ENCODE assay signal across 16 cellular contexts in the genomic region with DNA sequence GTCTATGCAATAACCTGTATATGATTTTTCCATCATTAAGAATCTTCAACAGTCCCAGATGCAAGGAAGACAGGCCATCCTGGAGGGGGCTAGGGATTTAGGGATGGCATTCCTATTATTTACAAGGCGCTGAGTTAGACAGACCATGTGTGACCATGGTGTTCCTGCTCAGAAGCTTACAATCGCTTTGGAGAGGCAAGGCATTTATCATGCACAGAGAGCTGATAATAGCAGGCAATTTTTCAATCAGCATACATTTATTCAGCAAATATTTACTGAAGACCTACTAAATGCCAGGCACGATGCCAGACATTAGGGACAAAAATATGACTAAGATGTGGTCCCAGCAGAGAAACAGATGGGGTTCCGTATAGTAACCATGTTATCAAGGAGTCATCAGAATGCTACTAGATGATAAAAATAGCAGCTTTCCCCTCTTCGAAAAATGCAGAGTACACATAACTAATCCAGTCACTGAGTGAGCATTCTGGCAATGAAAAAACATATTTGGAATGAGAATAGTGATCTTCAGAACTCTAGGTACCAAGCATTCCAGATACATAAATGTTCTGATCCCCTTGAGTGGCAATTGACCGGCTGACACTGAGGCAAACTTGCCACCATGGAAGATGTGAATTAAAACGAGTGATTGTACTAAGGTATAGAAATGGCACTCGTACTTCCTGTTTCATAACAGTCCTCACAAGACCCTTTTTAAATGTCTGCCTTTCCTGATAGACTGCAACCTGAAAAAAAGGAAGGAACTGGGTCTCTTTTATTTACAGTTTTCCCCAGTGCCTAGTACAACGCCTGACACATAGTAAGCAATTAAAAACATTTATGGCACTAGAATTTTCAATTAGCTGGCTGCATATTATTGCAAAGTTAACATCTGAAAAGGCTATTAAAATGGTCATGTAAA.
DNase-seq lines count a peak whose midpoint lies in the region; ATAC-seq and TF ChIP-seq lines count a peak whose summit lies in the region.
"Had no signal": no experiment of that assay in that cellular context is flagged by ENCODE, and none has a peak within 500 bp of the region (broad histone marks: within the 10 kb centered on the region; RNA-seq: fewer than 3 reads in every experiment).

No MANE protein-coding gene starts in this region.

- ATAC-seq in GM21447 (IDR thresholded peaks at IDR 0.05; ENCODE audit: unreplicated experiment) (no peak), HG03469 (IDR thresholded peaks at IDR 0.05; ENCODE audit: unreplicated experiment) (no peak)
- ATAC-seq: activated CD8-positive, alpha-beta memory T cell treated with anti-CD3 and anti-CD28 coated beads, Interleukin-2, amount 10 ng/mL, durations not matched to agents 7 days and 5 days had no signal

- DNase-seq in AG10803 (ENCODE audit: low read depth) (peak; percentile 40), KBM-7 (peak; percentile 58), OCI-M1 (lab: John Stamatoyannopoulos, UW) (peak; percentile 23), fibroblast of the aortic adventitia (ENCODE audit: low read depth) (peak; percentile 18), HT-29 (ENCODE audit: low spot score) (no peak), GF-D8 (lab: John Stamatoyannopoulos, UW) (no peak)
- DNase-seq: activated CD8-positive, alpha-beta memory T cell treated with anti-CD3 and anti-CD28 coated beads, Interleukin-2, amount 10 ng/mL, durations not matched to agents 7 days and 5 days; activated naive CD4-positive, alpha-beta T cell treated with Interleukin-2 at 50 U/mL for 16 hours; DMS79; NCI-H1694 treated with DMSO at 0.1 percent for 48 hours; NCI-H82; stimulated activated CD4-positive, alpha-beta T cell treated with anti-CD3 and anti-CD28 coated beads, Interleukin-15, amount 100 ng/mL, for 24 hours had no signal

- no peak for TF ChIP-seq CTCF in AG10803 (conservative IDR thresholded peaks at IDR 0.05; ENCODE audit: low read length)
- no peak for TF ChIP-seq CTCF in fibroblast of the aortic adventitia (IDR thresholded peaks at IDR 0.05; ENCODE audit: insufficient read depth, low read length)

- H3K4me3 ChIP-seq in AG10803 (ENCODE audit: low read length) (no peak overlapping the region), fibroblast of the aortic adventitia (ENCODE audit: low read depth, low read length) (no peak overlapping the region)
- H3K4me3 ChIP-seq: SK-N-MC, thoracic aorta had no signal

- in situ Hi-C loops in KBM-7 (cut with MboI; ENCODE audit: low pct_unique_long_range_greater_than_20kb, low sequenced_read_pairs), result no loop called here

Comparison
In these comparisons a context has a peak if more than half of its experiments do, and no peak if none do; other contexts are left out.
1. DNase-seq: peak in AG10803 (single experiment), KBM-7 (single experiment), OCI-M1 (single experiment) and fibroblast of the aortic adventitia (single experiment); none in HT-29 (single experiment) and GF-D8 (single experiment).